In genomic region chr7:100966542-100967291, GRCh38 we compare ENCODE assay signal across 8 cellular contexts. TPM values are rescaled to one million over a fixed set of nuclear protein-coding genes. Genes with fewer than 3 reads are reported as not detected.
DNase-seq lines count a peak whose midpoint lies in the region; ATAC-seq lines count a peak whose summit lies in the region.

No MANE protein-coding gene starts in this region.

- H3K27ac Mint-ChIP-seq in activated CD4-positive, alpha-beta T cell treated with anti-CD3 and anti-CD28 coated beads for 36 hours = no peak overlapping the region
- H3K27ac Mint-ChIP-seq in activated CD8-positive, alpha-beta T cell treated with anti-CD3 and anti-CD28 coated beads, Interleukin-2, amount 10 ng/mL, durations not matched to agents 7 days and 5 days = no peak overlapping the region
- no peak overlapping the region for H3K27ac Mint-ChIP-seq in stimulated activated naive B cell treated with anti-CD40 and anti-IgM and Interleukin-4, amounts not matched to agents 10 μg/mL and 1 μg/mL and 100 μg/mL, for 72 hours

- POLR2A ChIA-PET in activated CD4-positive, alpha-beta T cell treated with anti-CD3 and anti-CD28 coated beads for 36 hours (lab: Charles Lee) = no interaction called here
- POLR2A ChIA-PET in activated CD8-positive, alpha-beta T cell treated with anti-CD3 and anti-CD28 coated beads, Interleukin-2, amount 10 ng/mL, durations not matched to agents 7 days and 5 days (lab: Charles Lee) = no interaction called here

- ATAC-seq in activated CD4-positive, alpha-beta T cell treated with anti-CD3 and anti-CD28 coated beads for 36 hours = peak; percentile 5
- no peak for ATAC-seq in activated CD8-positive, alpha-beta T cell treated with anti-CD3 and anti-CD28 coated beads, Interleukin-2, amount 10 ng/mL, durations not matched to agents 7 days and 5 days
- peak; percentile 17 to 40 for ATAC-seq in stimulated activated naive B cell treated with anti-CD40 and anti-IgM and Interleukin-4, amounts not matched to agents 10 μg/mL and 1 μg/mL and 100 μg/mL, for 72 hours (replicated peaks)
- ATAC-seq in GM18873 (IDR thresholded peaks at IDR 0.05; ENCODE audit: low FRiP score, unreplicated experiment) (no peak), GM18861 (IDR thresholded peaks at IDR 0.05; ENCODE audit: unreplicated experiment) (no peak)

- no peaks in the 10 kb centered on the region for H3K36me3 Mint-ChIP-seq in activated CD4-positive, alpha-beta T cell treated with anti-CD3 and anti-CD28 coated beads for 36 hours (ENCODE audit: low read depth)
- H3K36me3 Mint-ChIP-seq in activated CD8-positive, alpha-beta T cell treated with anti-CD3 and anti-CD28 coated beads, Interleukin-2, amount 10 ng/mL, durations not matched to agents 7 days and 5 days (ENCODE audit: low read depth) = no peaks in the 10 kb centered on the region
- no peaks in the 10 kb centered on the region for H3K36me3 Mint-ChIP-seq in stimulated activated naive B cell treated with anti-CD40 and anti-IgM and Interleukin-4, amounts not matched to agents 10 μg/mL and 1 μg/mL and 100 μg/mL, for 72 hours

- intact Hi-C loops in activated CD4-positive, alpha-beta T cell treated with anti-CD3 and anti-CD28 coated beads for 36 hours (cut with DNase I, micrococcal nuclease) = loop anchor here (1.0 to 2.0 kb wide), 4 partner anchors 69 to 111 kb away; no protein-coding TSS in a partner anchor

- peaks cover 48% of the 10 kb centered on the region for H3K27me3 Mint-ChIP-seq in activated CD4-positive, alpha-beta T cell treated with anti-CD3 and anti-CD28 coated beads for 36 hours
- H3K27me3 Mint-ChIP-seq in activated CD8-positive, alpha-beta T cell treated with anti-CD3 and anti-CD28 coated beads, Interleukin-2, amount 10 ng/mL, durations not matched to agents 7 days and 5 days (ENCODE audit: low read depth) = peaks cover 40% of the 10 kb centered on the region
- H3K27me3 Mint-ChIP-seq in stimulated activated naive B cell treated with anti-CD40 and anti-IgM and Interleukin-4, amounts not matched to agents 10 μg/mL and 1 μg/mL and 100 μg/mL, for 72 hours = peaks cover 71 to 83% of the 10 kb centered on the region in 2 donors

- CTCF ChIA-PET in activated CD4-positive, alpha-beta T cell treated with anti-CD3 and anti-CD28 coated beads for 36 hours (lab: Charles Lee) = interaction anchor here (1.0 to 1.3 kb wide), 3 partner anchors 9 to 87 kb away, joined by 4 to 5 read pairs (median 5); partner anchors contain the start of gene MUC17
- CTCF ChIA-PET in activated CD8-positive, alpha-beta T cell treated with anti-CD3 and anti-CD28 coated beads, Interleukin-2, amount 10 ng/mL, durations not matched to agents 7 days and 5 days (lab: Charles Lee) = interaction anchor here (1.3 kb wide), 1 partner anchor 111 kb away, joined by 5 read pairs; no protein-coding TSS in a partner anchor

- H3K4me3 Mint-ChIP-seq in activated CD4-positive, alpha-beta T cell treated with anti-CD3 and anti-CD28 coated beads for 36 hours = no peak overlapping the region
- no peak overlapping the region for H3K4me3 Mint-ChIP-seq in activated CD8-positive, alpha-beta T cell treated with anti-CD3 and anti-CD28 coated beads, Interleukin-2, amount 10 ng/mL, durations not matched to agents 7 days and 5 days
- H3K4me3 Mint-ChIP-seq in stimulated activated naive B cell treated with anti-CD40 and anti-IgM and Interleukin-4, amounts not matched to agents 10 μg/mL and 1 μg/mL and 100 μg/mL, for 72 hours = peak overlapping the region; percentile 11 to 59

- DNase-seq in activated CD4-positive, alpha-beta T cell treated with anti-CD3 and anti-CD28 coated beads for 36 hours = peak; percentile 24
- no peak for DNase-seq in activated CD4-positive, alpha-beta T cell treated with anti-CD3 and anti-CD28 coated beads, Interleukin-2, amount 50 U/mL, for 4 hours
- DNase-seq in activated CD8-positive, alpha-beta T cell treated with anti-CD3 and anti-CD28 coated beads, Interleukin-2, amount 10 ng/mL, durations not matched to agents 7 days and 5 days = peak; percentile 23
- peak; percentile 52 for DNase-seq in iPS-NIHi11 (ENCODE audit: low spot score)
- DNase-seq in stimulated activated naive B cell treated with anti-CD40 and anti-IgM and Interleukin-4, amounts not matched to agents 10 μg/mL and 1 μg/mL and 100 μg/mL, for 72 hours = no peak
- no peak for DNase-seq in central memory CD4-positive, alpha-beta T cell

- peaks cover 9% of the 10 kb centered on the region for H3K4me1 Mint-ChIP-seq in activated CD4-positive, alpha-beta T cell treated with anti-CD3 and anti-CD28 coated beads for 36 hours
- H3K4me1 Mint-ChIP-seq in activated CD8-positive, alpha-beta T cell treated with anti-CD3 and anti-CD28 coated beads, Interleukin-2, amount 10 ng/mL, durations not matched to agents 7 days and 5 days (ENCODE audit: low read depth) = peaks cover 14% of the 10 kb centered on the region
- H3K4me1 Mint-ChIP-seq in stimulated activated naive B cell treated with anti-CD40 and anti-IgM and Interleukin-4, amounts not matched to agents 10 μg/mL and 1 μg/mL and 100 μg/mL, for 72 hours = peaks cover 15 to 18% of the 10 kb centered on the region in 2 donors

- H3K9me3 Mint-ChIP-seq in activated CD4-positive, alpha-beta T cell treated with anti-CD3 and anti-CD28 coated beads for 36 hours (ENCODE audit: low read depth) = no peaks in the 10 kb centered on the region
- H3K9me3 Mint-ChIP-seq in activated CD8-positive, alpha-beta T cell treated with anti-CD3 and anti-CD28 coated beads, Interleukin-2, amount 10 ng/mL, durations not matched to agents 7 days and 5 days (ENCODE audit: insufficient read depth) = no peaks in the 10 kb centered on the region
- H3K9me3 Mint-ChIP-seq in stimulated activated naive B cell treated with anti-CD40 and anti-IgM and Interleukin-4, amounts not matched to agents 10 μg/mL and 1 μg/mL and 100 μg/mL, for 72 hours = no peaks in the 10 kb centered on the region

RNA-seq across cellular contexts. Expression of gene MUC12, which starts 2.6 kb away (rescaled TPM):
- total RNA-seq in activated CD4-positive, alpha-beta T cell treated with anti-CD3 and anti-CD28 coated beads for 36 hours = under 1 TPM in 1 of 2 experiments, not detected in 1; 0.34 TPM
- not detected for total RNA-seq in activated CD8-positive, alpha-beta T cell treated with anti-CD3 and anti-CD28 coated beads, Interleukin-2, amount 10 ng/mL, durations not matched to agents 7 days and 5 days

RNA-seq across cellular contexts. Expression of gene MUC3A, which starts 17.4 kb away (rescaled TPM):
- total RNA-seq in activated CD4-positive, alpha-beta T cell treated with anti-CD3 and anti-CD28 coated beads for 36 hours = not detected
- not detected for total RNA-seq in activated CD8-positive, alpha-beta T cell treated with anti-CD3 and anti-CD28 coated beads, Interleukin-2, amount 10 ng/mL, durations not matched to agents 7 days and 5 days

RNA-seq across cellular contexts. Expression of gene MUC17, which starts 53.2 kb away (rescaled TPM):
- not detected for total RNA-seq in activated CD4-positive, alpha-beta T cell treated with anti-CD3 and anti-CD28 coated beads for 36 hours
- not detected for total RNA-seq in activated CD8-positive, alpha-beta T cell treated with anti-CD3 and anti-CD28 coated beads, Interleukin-2, amount 10 ng/mL, durations not matched to agents 7 days and 5 days

Comparison
In these comparisons a context has a peak if more than half of its experiments do, and no peak if none do; other contexts are left out.
1. DNase-seq: peak in activated CD4-positive, alpha-beta T cell treated with anti-CD3 and anti-CD28 coated beads for 36 hours (single experiment), activated CD8-positive, alpha-beta T cell treated with anti-CD3 and anti-CD28 coated beads, Interleukin-2, amount 10 ng/mL, durations not matched to agents 7 days and 5 days (single experiment) and iPS-NIHi11 (single experiment); none in activated CD4-positive, alpha-beta T cell treated with anti-CD3 and anti-CD28 coated beads, Interleukin-2, amount 50 U/mL, for 4 hours (0 of 2), stimulated activated naive B cell treated with anti-CD40 and anti-IgM and Interleukin-4, amounts not matched to agents 10 μg/mL and 1 μg/mL and 100 μg/mL, for 72 hours (single experiment) and central memory CD4-positive, alpha-beta T cell (single experiment).
2. ATAC-seq: peak in activated CD4-positive, alpha-beta T cell treated with anti-CD3 and anti-CD28 coated beads for 36 hours (single experiment) and stimulated activated naive B cell treated with anti-CD40 and anti-IgM and Interleukin-4, amounts not matched to agents 10 μg/mL and 1 μg/mL and 100 μg/mL, for 72 hours (2 of 2); none in activated CD8-positive, alpha-beta T cell treated with anti-CD3 and anti-CD28 coated beads, Interleukin-2, amount 10 ng/mL, durations not matched to agents 7 days and 5 days (single experiment), GM18873 (single experiment) and GM18861 (single experiment).
3. H3K4me3 Mint-ChIP-seq: peak in stimulated activated naive B cell treated with anti-CD40 and anti-IgM and Interleukin-4, amounts not matched to agents 10 μg/mL and 1 μg/mL and 100 μg/mL, for 72 hours (2 of 2); none in activated CD4-positive, alpha-beta T cell treated with anti-CD3 and anti-CD28 coated beads for 36 hours (single experiment) and activated CD8-positive, alpha-beta T cell treated with anti-CD3 and anti-CD28 coated beads, Interleukin-2, amount 10 ng/mL, durations not matched to agents 7 days and 5 days (single experiment).